Comparison of ENCODE assay signal across 8 cellular contexts in genomic region chr12:10614056-10614370, GRCh38. TPM values are rescaled to one million over a fixed set of nuclear protein-coding genes. Genes with fewer than 3 reads are reported as not detected.
DNase-seq lines count a peak whose midpoint lies in the region; ATAC-seq and TF ChIP-seq lines count a peak whose summit lies in the region.

No MANE protein-coding gene starts in this region.

- H3K4me1 Mint-ChIP-seq in activated naive CD4-positive, alpha-beta T cell treated with anti-CD3 and anti-CD28 coated beads, Interleukin-2, amount 50 U/mL, for 24 hours, result peaks cover 39% of the 10 kb centered on the region

- intact Hi-C loops in left lung (cut with DNase I), result no loop called here
- intact Hi-C loops in upper lobe of right lung (cut with DNase I), result no loop called here

- H3K27me3 Mint-ChIP-seq in activated naive CD4-positive, alpha-beta T cell treated with anti-CD3 and anti-CD28 coated beads, Interleukin-2, amount 50 U/mL, for 24 hours, result peaks cover 3% of the 10 kb centered on the region

- H3K27ac Mint-ChIP-seq in activated naive CD4-positive, alpha-beta T cell treated with anti-CD3 and anti-CD28 coated beads, Interleukin-2, amount 50 U/mL, for 24 hours, result peak overlapping the region; percentile 100
- peak overlapping the region; percentile 99 to 100 for H3K27ac Mint-ChIP-seq in activated naive CD4-positive, alpha-beta T cell treated with anti-CD3 and anti-CD28 coated beads, Interleukin-2, amount 50 U/mL, for 72 hours

- H3K36me3 Mint-ChIP-seq in activated naive CD4-positive, alpha-beta T cell treated with anti-CD3 and anti-CD28 coated beads, Interleukin-2, amount 50 U/mL, for 24 hours, result peaks cover 6% of the 10 kb centered on the region
- H3K36me3 Mint-ChIP-seq in activated naive CD4-positive, alpha-beta T cell treated with anti-CD3 and anti-CD28 coated beads, Interleukin-2, amount 50 U/mL, for 72 hours, result peaks cover 20 to 23% of the 10 kb centered on the region in 2 donors

- H3K36me3 ChIP-seq in left lung (peaks cover 0 to 13% of the 10 kb centered on the region in 2 donors), upper lobe of right lung (peaks cover 13% of the 10 kb centered on the region)

- no peaks in the 10 kb centered on the region for H3K9me3 ChIP-seq in left lung
- H3K9me3 ChIP-seq in upper lobe of right lung, result no peaks in the 10 kb centered on the region

- H3K4me3 ChIP-seq in left lung (peak overlapping the region; percentile 57 to 91), upper lobe of right lung (peak overlapping the region; percentile 62)

- H3K4me1 ChIP-seq in left lung, result peaks cover 7 to 21% of the 10 kb centered on the region in 2 donors
- peaks cover 18% of the 10 kb centered on the region for H3K4me1 ChIP-seq in upper lobe of right lung

- TF ChIP-seq CTCF in left lung (IDR thresholded peaks at IDR 0.05) (no peak), upper lobe of right lung (IDR thresholded peaks at IDR 0.05) (no peak)

- H3K27me3 ChIP-seq in left lung, result no peaks in the 10 kb centered on the region
- H3K27me3 ChIP-seq in upper lobe of right lung, result no peaks in the 10 kb centered on the region

- peak overlapping the region; percentile 99 for H3K4me3 Mint-ChIP-seq in activated naive CD4-positive, alpha-beta T cell treated with anti-CD3 and anti-CD28 coated beads, Interleukin-2, amount 50 U/mL, for 24 hours

- no peaks in the 10 kb centered on the region for H3K9me3 Mint-ChIP-seq in activated naive CD4-positive, alpha-beta T cell treated with anti-CD3 and anti-CD28 coated beads, Interleukin-2, amount 50 U/mL, for 24 hours
- H3K9me3 Mint-ChIP-seq in activated naive CD4-positive, alpha-beta T cell treated with anti-CD3 and anti-CD28 coated beads, Interleukin-2, amount 50 U/mL, for 72 hours, result no peaks in the 10 kb centered on the region

- H3K27ac ChIP-seq in left lung, result peak overlapping the region; percentile 78 to 87
- H3K27ac ChIP-seq in upper lobe of right lung, result peak overlapping the region; percentile 83

- ATAC-seq in activated naive CD4-positive, alpha-beta T cell treated with anti-CD3 and anti-CD28 coated beads, Interleukin-2, amount 50 U/mL, for 72 hours, result peak; percentile 39
- ATAC-seq in left lung (no peak), upper lobe of right lung (no peak), GM19023 (IDR thresholded peaks at IDR 0.05; ENCODE audit: unreplicated experiment) (no peak)

- DNase-seq in activated naive CD4-positive, alpha-beta T cell (lab: John Stamatoyannopoulos, UW), result no peak
- no peak for DNase-seq in activated naive CD4-positive, alpha-beta T cell treated with anti-CD3 and anti-CD28 coated beads, Interleukin-2, amount 50 U/mL, for 72 hours (ENCODE audit: low spot score in 2 of 2)
- DNase-seq in left lung (no peak), upper lobe of right lung (no peak), AML-193 (lab: John Stamatoyannopoulos, UW) (no peak), GM03348 (ENCODE audit: low spot score) (no peak)

RNA-seq across cellular contexts. Expression of gene MAGOHB, which starts 0.6 kb away (rescaled TPM):
- total RNA-seq in activated naive CD4-positive, alpha-beta T cell treated with anti-CD3 and anti-CD28 coated beads, Interleukin-2, amount 50 U/mL, for 72 hours, result 10 to 100 TPM; 54.8 to 60.7 TPM
- total RNA-seq in left lung (10 to 100 TPM; 23.6 to 32.5 TPM), upper lobe of right lung (21.3 TPM)

RNA-seq across cellular contexts. Expression of gene STYK1, which starts 59.8 kb away (rescaled TPM):
- under 1 TPM in 1 of 2 donors, not detected in 1; 0.74 TPM for total RNA-seq in activated naive CD4-positive, alpha-beta T cell treated with anti-CD3 and anti-CD28 coated beads, Interleukin-2, amount 50 U/mL, for 72 hours
- total RNA-seq in left lung (1 to 10 TPM; 1.4 to 1.9 TPM), upper lobe of right lung (0.93 TPM)

Comparison
In these comparisons a context has a peak if more than half of its experiments do, and no peak if none do; other contexts are left out.
1. ATAC-seq: peak in activated naive CD4-positive, alpha-beta T cell treated with anti-CD3 and anti-CD28 coated beads, Interleukin-2, amount 50 U/mL, for 72 hours (2 of 2); none in left lung (single experiment), upper lobe of right lung (single experiment) and GM19023 (single experiment).